In genomic region chr2:45074713-45075112, GRCh38 we compare ENCODE assay signal across 1 cellular context.
TF ChIP-seq lines count a peak whose summit lies in the region.

No MANE protein-coding gene starts in this region.

TF ChIP-seq in H1, 55 proteins besides CTCF, POLR2A, EP300 and RAD21:
- no peak for TF ChIP-seq TBP (IDR thresholded peaks at IDR 0.05; ENCODE audit: low read depth, low read length)
- no peak for TF ChIP-seq CHD1 (IDR thresholded peaks at IDR 0.05; ENCODE audit: low read depth, low read length)
- TF ChIP-seq E2F6 (IDR thresholded peaks at IDR 0.05): no peak
- no peak for TF ChIP-seq CHD7 (IDR thresholded peaks at IDR 0.05; ENCODE audit: insufficient replicate concordance, low read length)
- no peak for TF ChIP-seq RBBP5 (IDR thresholded peaks at IDR 0.05; ENCODE audit: borderline replicate concordance, low read depth, low read length)
- no peak for TF ChIP-seq SRF (IDR thresholded peaks at IDR 0.05; ENCODE audit: low read depth, low read length)
- TF ChIP-seq CHD2 (IDR thresholded peaks at IDR 0.05; ENCODE audit: low read length): no peak
